Comparison of ENCODE assay signal across 23 cellular contexts in the genomic region with DNA sequence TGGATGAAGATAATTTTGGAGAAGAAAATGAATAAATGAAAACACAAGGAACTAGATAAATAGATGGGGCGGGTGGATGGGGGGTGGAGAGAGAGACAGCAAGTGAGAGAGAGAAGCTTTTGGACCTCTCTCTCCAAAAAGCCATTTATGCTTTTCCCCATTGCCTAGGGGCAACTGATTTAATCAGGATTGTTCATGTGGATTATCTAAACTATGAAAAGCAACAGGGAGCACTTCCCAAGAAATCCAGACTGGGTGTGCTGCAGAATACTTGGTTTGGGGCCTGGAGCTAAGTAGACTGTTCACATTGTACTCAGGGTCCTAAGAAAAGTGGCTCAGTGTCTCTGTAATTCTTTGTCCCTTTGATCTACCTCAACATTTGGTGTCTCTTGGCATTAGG.
DNase-seq lines count a peak whose midpoint lies in the region; ATAC-seq and TF ChIP-seq lines count a peak whose summit lies in the region.
"Had no signal": no experiment of that assay in that cellular context is flagged by ENCODE, and none has a peak within 500 bp of the region (broad histone marks: within the 10 kb centered on the region; RNA-seq: fewer than 3 reads in every experiment).

No MANE protein-coding gene starts in this region.

- H3K27me3 Mint-ChIP-seq in activated CD4-positive, alpha-beta memory T cell treated with anti-CD3 and anti-CD28 coated beads, Interleukin-2, amount 10 ng/mL, durations not matched to agents 7 days and 5 days: no peaks in the 10 kb centered on the region
- H3K27me3 Mint-ChIP-seq: activated CD4-positive, alpha-beta T cell treated with anti-CD3 and anti-CD28 coated beads, Interleukin-2, amount 10 ng/mL, durations not matched to agents 7 days and 5 days; activated naive CD8-positive, alpha-beta T cell treated with anti-CD3 and anti-CD28 coated beads, Interleukin-2, amount 50 U/mL, for 24 hours; CD4-positive, CD25-positive, alpha-beta regulatory T cell; effector memory CD8-positive, alpha-beta T cell; stimulated activated naive CD8-positive, alpha-beta T cell treated with anti-CD3 and anti-CD28 coated beads, Interleukin-15, Interleukin-2, amounts not matched to agents 100 ng/mL and 50 ng/mL, for 24 hours; T-cell had no signal

- H3K4me3 ChIP-seq in right atrium auricular region: no peak overlapping the region
- no peak overlapping the region for H3K4me3 ChIP-seq in ectodermal cell (ENCODE audit: insufficient read depth, low read depth, low read length)
- no peak overlapping the region for H3K4me3 ChIP-seq in psoas muscle
- H3K4me3 ChIP-seq: pancreas had no signal

- no peaks in the 10 kb centered on the region for H3K36me3 ChIP-seq in right atrium auricular region
- H3K36me3 ChIP-seq in ectodermal cell (ENCODE audit: control insufficient read depth, insufficient read depth, low read length): no peaks in the 10 kb centered on the region
- peaks cover 0 to 3% of the 10 kb centered on the region in 2 donors for H3K36me3 ChIP-seq in psoas muscle (ENCODE audit: insufficient read depth in 1 of 2, low read depth in 1 of 2)
- H3K36me3 ChIP-seq: pancreas had no signal

- H3K9me3 Mint-ChIP-seq in activated CD4-positive, alpha-beta memory T cell treated with anti-CD3 and anti-CD28 coated beads, Interleukin-2, amount 10 ng/mL, durations not matched to agents 7 days and 5 days: peaks cover 5% of the 10 kb centered on the region

- peak overlapping the region; percentile 61 to 70 for H3K27ac ChIP-seq in right atrium auricular region
- peak overlapping the region; percentile 82 for H3K27ac ChIP-seq in ectodermal cell (ENCODE audit: insufficient read depth, low read depth, low read length, poor library complexity, severe bottlenecking)
- H3K27ac ChIP-seq in psoas muscle: peak overlapping the region; percentile 66

- no peak for TF ChIP-seq CTCF in right atrium auricular region (IDR thresholded peaks at IDR 0.05)
- no peak for TF ChIP-seq CTCF in psoas muscle (IDR thresholded peaks at IDR 0.05)

- H3K27ac Mint-ChIP-seq in activated CD4-positive, alpha-beta memory T cell treated with anti-CD3 and anti-CD28 coated beads, Interleukin-2, amount 10 ng/mL, durations not matched to agents 7 days and 5 days: no peak overlapping the region
- H3K27ac Mint-ChIP-seq: activated CD4-positive, alpha-beta T cell treated with anti-CD3 and anti-CD28 coated beads, Interleukin-2, amount 10 ng/mL, durations not matched to agents 7 days and 5 days; activated naive CD8-positive, alpha-beta T cell treated with anti-CD3 and anti-CD28 coated beads, Interleukin-2, amount 50 U/mL, for 24 hours; CD4-positive, CD25-positive, alpha-beta regulatory T cell; effector memory CD8-positive, alpha-beta T cell; immature natural killer cell; stimulated activated naive CD8-positive, alpha-beta T cell treated with anti-CD3 and anti-CD28 coated beads, Interleukin-15, Interleukin-2, amounts not matched to agents 100 ng/mL and 50 ng/mL, for 24 hours; T-cell had no signal

- no peak for ATAC-seq in Right ventricle myocardium inferior
- no peak for ATAC-seq in psoas muscle
- ATAC-seq in GM19395 (IDR thresholded peaks at IDR 0.05; ENCODE audit: unreplicated experiment): no peak
- ATAC-seq in GM18505 (IDR thresholded peaks at IDR 0.05; ENCODE audit: unreplicated experiment): no peak
- no peak for ATAC-seq in activated CD4-positive, CD25-positive, alpha-beta regulatory T cell treated with anti-CD3 and anti-CD28 coated beads, Interleukin-2, amount 50 U/mL, for 24 hours
- ATAC-seq: activated naive CD8-positive, alpha-beta T cell treated with anti-CD3 and anti-CD28 coated beads, Interleukin-2, amount 50 U/mL, for 24 hours; effector memory CD8-positive, alpha-beta T cell; T-cell had no signal

- 82 to 88% methylated on average over 1 of the region's 1 CpG for WGBS in ectodermal cell, 2 experiments
- 90 to 95% (median 92%) methylated on average over 1 of the region's 1 CpG for WGBS in psoas muscle, 3 donors

- H3K4me1 Mint-ChIP-seq in activated CD4-positive, alpha-beta memory T cell treated with anti-CD3 and anti-CD28 coated beads, Interleukin-2, amount 10 ng/mL, durations not matched to agents 7 days and 5 days: no peaks in the 10 kb centered on the region
- H3K4me1 Mint-ChIP-seq: activated CD4-positive, alpha-beta T cell treated with anti-CD3 and anti-CD28 coated beads, Interleukin-2, amount 10 ng/mL, durations not matched to agents 7 days and 5 days; activated naive CD8-positive, alpha-beta T cell treated with anti-CD3 and anti-CD28 coated beads, Interleukin-2, amount 50 U/mL, for 24 hours; immature natural killer cell; T-cell had no signal

- H3K4me1 ChIP-seq in right atrium auricular region (peaks cover 0 to 21% of the 10 kb centered on the region in 2 donors), ectodermal cell (ENCODE audit: control insufficient read depth, insufficient read depth, low read length) (peaks cover 10% of the 10 kb centered on the region), psoas muscle (peaks cover 22% of the 10 kb centered on the region)

- H3K9me3 ChIP-seq in right atrium auricular region: no peaks in the 10 kb centered on the region
- no peaks in the 10 kb centered on the region for H3K9me3 ChIP-seq in ectodermal cell (ENCODE audit: control insufficient read depth, low read length)
- no peaks in the 10 kb centered on the region for H3K9me3 ChIP-seq in psoas muscle
- H3K9me3 ChIP-seq: pancreas had no signal

- DNase-seq in right atrium auricular region (ENCODE audit: low spot score) (no peak), Right ventricle myocardium inferior (ENCODE audit: missing footprints) (no peak), psoas muscle (no peak)
- no peak for DNase-seq in activated CD4-positive, alpha-beta memory T cell treated with anti-CD3 and anti-CD28 coated beads, Interleukin-2, amount 10 ng/mL, durations not matched to agents 7 days and 5 days
- DNase-seq: activated CD4-positive, alpha-beta T cell treated with anti-CD3 and anti-CD28 coated beads, Interleukin-2, amount 10 ng/mL, durations not matched to agents 7 days and 5 days; activated CD8-positive, alpha-beta memory T cell treated with anti-CD3 and anti-CD28 coated beads, Interleukin-2, amount 50 U/mL, for 48 hours; activated effector memory CD4-positive, alpha-beta T cell treated with Interleukin-2 at 50 U/mL for 16 hours; activated naive CD8-positive, alpha-beta T cell treated with anti-CD3 and anti-CD28 coated beads, Interleukin-2, amount 50 U/mL, for 24 hours; CD4-positive, CD25-positive, alpha-beta regulatory T cell; central memory CD4-positive, alpha-beta T cell; effector memory CD8-positive, alpha-beta T cell; GOT3; immature natural killer cell; NCI-H1048; NCI-H2081; NCI-H510A; T-cell had no signal

- H3K4me3 Mint-ChIP-seq in activated CD4-positive, alpha-beta memory T cell treated with anti-CD3 and anti-CD28 coated beads, Interleukin-2, amount 10 ng/mL, durations not matched to agents 7 days and 5 days: no peak overlapping the region
- H3K4me3 Mint-ChIP-seq: activated CD4-positive, alpha-beta T cell treated with anti-CD3 and anti-CD28 coated beads, Interleukin-2, amount 10 ng/mL, durations not matched to agents 7 days and 5 days; activated naive CD8-positive, alpha-beta T cell treated with anti-CD3 and anti-CD28 coated beads, Interleukin-2, amount 50 U/mL, for 24 hours; effector memory CD8-positive, alpha-beta T cell; immature natural killer cell; stimulated activated naive CD8-positive, alpha-beta T cell treated with anti-CD3 and anti-CD28 coated beads, Interleukin-15, Interleukin-2, amounts not matched to agents 100 ng/mL and 50 ng/mL, for 24 hours; T-cell had no signal

- POLR2A ChIA-PET in activated CD4-positive, alpha-beta memory T cell treated with anti-CD3 and anti-CD28 coated beads, Interleukin-2, amount 10 ng/mL, durations not matched to agents 7 days and 5 days (lab: Charles Lee): no interaction called here

- H3K36me3 Mint-ChIP-seq in activated CD4-positive, alpha-beta memory T cell treated with anti-CD3 and anti-CD28 coated beads, Interleukin-2, amount 10 ng/mL, durations not matched to agents 7 days and 5 days (ENCODE audit: low read depth): no peaks in the 10 kb centered on the region

- intact Hi-C loops in Right ventricle myocardium inferior (cut with DNase I) (no loop called here), psoas muscle (cut with DNase I) (no loop called here)

- TF ChIP-seq POLR2A in GM18505 (IDR thresholded peaks at IDR 0.05; ENCODE audit: borderline replicate concordance, extremely low read depth, insufficient read depth, insufficient read length): no peak

- H3K27me3 ChIP-seq in right atrium auricular region (no peaks in the 10 kb centered on the region), ectodermal cell (ENCODE audit: control insufficient read depth, insufficient read depth, low read length, poor library complexity, severe bottlenecking) (no peaks in the 10 kb centered on the region), psoas muscle (ENCODE audit: insufficient read depth in 3 of 3, low read length in 2 of 3) (no peaks in the 10 kb centered on the region)
- H3K27me3 ChIP-seq: pancreas had no signal

- CTCF ChIA-PET in activated CD4-positive, alpha-beta memory T cell treated with anti-CD3 and anti-CD28 coated beads, Interleukin-2, amount 10 ng/mL, durations not matched to agents 7 days and 5 days (lab: Charles Lee): no interaction called here
